28 cellular contexts compared by ENCODE assay signal in the genomic region with DNA sequence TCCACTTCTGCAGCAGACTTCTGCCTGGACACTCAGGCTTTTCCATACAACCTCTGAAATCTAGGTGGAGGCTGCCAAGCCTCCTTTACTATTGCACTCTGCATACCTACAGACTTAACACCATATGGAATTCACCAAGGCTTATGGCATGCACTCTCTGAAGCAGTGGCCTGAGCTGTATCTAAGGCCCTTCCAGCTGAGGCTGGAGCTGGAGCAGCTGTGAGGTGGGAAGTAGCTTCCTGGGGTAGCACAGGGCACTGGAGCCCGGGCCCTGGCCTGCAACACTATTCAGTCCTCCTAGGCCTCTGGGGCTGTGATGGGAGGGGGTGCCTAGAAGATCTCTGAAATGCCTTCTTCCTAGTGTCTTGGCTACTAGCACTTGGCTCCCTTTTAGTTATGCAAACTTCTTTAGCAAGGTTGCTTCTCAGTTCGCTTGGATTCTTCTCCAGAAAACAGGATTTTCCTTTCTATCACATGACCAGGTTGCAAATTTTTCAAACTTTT.
"Had no signal": no experiment of that assay in that cellular context is flagged by ENCODE, and none has a peak within 500 bp of the region (broad histone marks: within the 10 kb centered on the region; RNA-seq: fewer than 3 reads in every experiment).

No MANE protein-coding gene starts in this region.

- H3K27me3 Mint-ChIP-seq: dendritic cell treated with granulocyte-macrophage colony-stimulating factor and Interleukin-4, amounts not matched to agents 40 ng/mL and 50 ng/mL, for 4 days had no signal

- H3K36me3 Mint-ChIP-seq: activated CD4-positive, alpha-beta memory T cell treated with anti-CD3 and anti-CD28 coated beads for 36 hours; activated naive CD4-positive, alpha-beta T cell treated with anti-CD3 and anti-CD28 coated beads, Interleukin-2, amount 50 U/mL, for 24 hours; activated naive CD8-positive, alpha-beta T cell treated with anti-CD3 and anti-CD28 coated beads for 36 hours had no signal

- H3K9me3 Mint-ChIP-seq: activated CD4-positive, alpha-beta memory T cell treated with anti-CD3 and anti-CD28 coated beads for 36 hours; activated CD4-positive, alpha-beta T cell treated with anti-CD3 and anti-CD28 coated beads, Interleukin-2, amount 10 ng/mL, durations not matched to agents 24 days and 14 days; activated naive CD4-positive, alpha-beta T cell treated with anti-CD3 and anti-CD28 coated beads for 36 hours; activated naive CD4-positive, alpha-beta T cell treated with anti-CD3 and anti-CD28 coated beads, Interleukin-2, amount 50 U/mL, for 24 hours; activated naive CD8-positive, alpha-beta T cell treated with anti-CD3 and anti-CD28 coated beads for 36 hours; activated naive CD8-positive, alpha-beta T cell treated with anti-CD3 and anti-CD28 coated beads, Interleukin-2, amount 50 U/mL, for 24 hours; activated T-cell treated with anti-CD3 and anti-CD28 coated beads, Interleukin-2, amount 50 U/mL, for 24 hours; activated T-cell treated with anti-CD3 and anti-CD28 coated beads, Interleukin-2, amount 50 U/mL, for 72 hours; central memory CD8-positive, alpha-beta T cell had no signal

- FAIRE-seq: astrocyte, bronchial epithelial cell, frontal cortex had no signal

- H3K27ac ChIP-seq: brain microvascular endothelial cell, coronary artery, dorsolateral prefrontal cortex had no signal

- DNase-seq: activated CD4-positive, alpha-beta memory T cell treated with anti-CD3 and anti-CD28 coated beads for 36 hours; activated CD4-positive, alpha-beta T cell treated with anti-CD3 and anti-CD28 coated beads for 36 hours; activated CD4-positive, alpha-beta T cell treated with anti-CD3 and anti-CD28 coated beads, Interleukin-2, amount 10 ng/mL, durations not matched to agents 24 days and 14 days; activated CD4-positive, CD25-positive, alpha-beta regulatory T cell; activated CD4-positive, CD25-positive, alpha-beta regulatory T cell treated with anti-CD3 and anti-CD28 coated beads, Interleukin-2, amount 50 U/mL, for 72 hours; activated CD8-positive, alpha-beta memory T cell treated with anti-CD3 and anti-CD28 coated beads, Interleukin-2, amount 50 U/mL, for 48 hours; activated gamma-delta T cell; activated naive CD4-positive, alpha-beta T cell treated with anti-CD3 and anti-CD28 coated beads for 36 hours; activated naive CD8-positive, alpha-beta T cell treated with anti-CD3 and anti-CD28 coated beads for 36 hours; activated naive CD8-positive, alpha-beta T cell treated with anti-CD3 and anti-CD28 coated beads, Interleukin-2, amount 50 U/mL, for 24 hours; activated T-cell treated with anti-CD3 and anti-CD28 coated beads for 4 hours; activated T-cell treated with anti-CD3 and anti-CD28 coated beads, Interleukin-2, amount 50 U/mL, for 24 hours; activated T-cell treated with anti-CD3 and anti-CD28 coated beads, Interleukin-2, amount 50 U/mL, for 72 hours; brain microvascular endothelial cell; dorsolateral prefrontal cortex; effector memory CD4-positive, alpha-beta T cell; endodermal cell; foreskin fibroblast; head of caudate nucleus; T-helper 2 cell had no signal

- H3K4me3 ChIP-seq: coronary artery, dorsolateral prefrontal cortex had no signal

- ATAC-seq: activated CD4-positive, alpha-beta T cell treated with anti-CD3 and anti-CD28 coated beads for 36 hours; activated naive CD8-positive, alpha-beta T cell treated with anti-CD3 and anti-CD28 coated beads, Interleukin-2, amount 50 U/mL, for 24 hours; activated T-cell treated with anti-CD3 and anti-CD28 coated beads, Interleukin-2, amount 50 U/mL, for 72 hours; esophagus mucosa had no signal

- H3K4me3 Mint-ChIP-seq: activated CD4-positive, alpha-beta memory T cell treated with anti-CD3 and anti-CD28 coated beads for 36 hours; activated CD4-positive, alpha-beta T cell treated with anti-CD3 and anti-CD28 coated beads for 36 hours; activated CD4-positive, alpha-beta T cell treated with anti-CD3 and anti-CD28 coated beads, Interleukin-2, amount 10 ng/mL, durations not matched to agents 24 days and 14 days; activated naive CD4-positive, alpha-beta T cell treated with anti-CD3 and anti-CD28 coated beads for 36 hours; activated naive CD4-positive, alpha-beta T cell treated with anti-CD3 and anti-CD28 coated beads, Interleukin-2, amount 50 U/mL, for 24 hours; activated naive CD8-positive, alpha-beta T cell treated with anti-CD3 and anti-CD28 coated beads for 36 hours; activated naive CD8-positive, alpha-beta T cell treated with anti-CD3 and anti-CD28 coated beads, Interleukin-2, amount 50 U/mL, for 24 hours; activated T-cell treated with anti-CD3 and anti-CD28 coated beads, Interleukin-2, amount 50 U/mL, for 24 hours; activated T-cell treated with anti-CD3 and anti-CD28 coated beads, Interleukin-2, amount 50 U/mL, for 72 hours; central memory CD8-positive, alpha-beta T cell; dendritic cell treated with granulocyte-macrophage colony-stimulating factor and Interleukin-4, amounts not matched to agents 40 ng/mL and 50 ng/mL, for 4 days; endodermal cell had no signal

- H3K27ac Mint-ChIP-seq: activated CD4-positive, alpha-beta memory T cell treated with anti-CD3 and anti-CD28 coated beads for 36 hours; activated CD4-positive, alpha-beta T cell treated with anti-CD3 and anti-CD28 coated beads for 36 hours; activated CD4-positive, alpha-beta T cell treated with anti-CD3 and anti-CD28 coated beads, Interleukin-2, amount 10 ng/mL, durations not matched to agents 24 days and 14 days; activated naive CD4-positive, alpha-beta T cell treated with anti-CD3 and anti-CD28 coated beads for 36 hours; activated naive CD4-positive, alpha-beta T cell treated with anti-CD3 and anti-CD28 coated beads, Interleukin-2, amount 50 U/mL, for 24 hours; activated naive CD8-positive, alpha-beta T cell treated with anti-CD3 and anti-CD28 coated beads for 36 hours; activated naive CD8-positive, alpha-beta T cell treated with anti-CD3 and anti-CD28 coated beads, Interleukin-2, amount 50 U/mL, for 24 hours; activated T-cell treated with anti-CD3 and anti-CD28 coated beads, Interleukin-2, amount 50 U/mL, for 24 hours; activated T-cell treated with anti-CD3 and anti-CD28 coated beads, Interleukin-2, amount 50 U/mL, for 72 hours; dendritic cell treated with granulocyte-macrophage colony-stimulating factor and Interleukin-4, amounts not matched to agents 40 ng/mL and 50 ng/mL, for 4 days; endodermal cell had no signal

- H3K27me3 ChIP-seq: brain microvascular endothelial cell had no signal

- H3K36me3 ChIP-seq: brain microvascular endothelial cell had no signal

- H3K4me1 Mint-ChIP-seq: activated CD4-positive, alpha-beta T cell treated with anti-CD3 and anti-CD28 coated beads for 36 hours; activated CD4-positive, alpha-beta T cell treated with anti-CD3 and anti-CD28 coated beads, Interleukin-2, amount 10 ng/mL, durations not matched to agents 24 days and 14 days; activated naive CD4-positive, alpha-beta T cell treated with anti-CD3 and anti-CD28 coated beads, Interleukin-2, amount 50 U/mL, for 24 hours; activated naive CD8-positive, alpha-beta T cell treated with anti-CD3 and anti-CD28 coated beads for 36 hours; activated naive CD8-positive, alpha-beta T cell treated with anti-CD3 and anti-CD28 coated beads, Interleukin-2, amount 50 U/mL, for 24 hours; central memory CD8-positive, alpha-beta T cell; endodermal cell had no signal
